ENCODE assay signal across 25 cellular contexts in the genomic region with DNA sequence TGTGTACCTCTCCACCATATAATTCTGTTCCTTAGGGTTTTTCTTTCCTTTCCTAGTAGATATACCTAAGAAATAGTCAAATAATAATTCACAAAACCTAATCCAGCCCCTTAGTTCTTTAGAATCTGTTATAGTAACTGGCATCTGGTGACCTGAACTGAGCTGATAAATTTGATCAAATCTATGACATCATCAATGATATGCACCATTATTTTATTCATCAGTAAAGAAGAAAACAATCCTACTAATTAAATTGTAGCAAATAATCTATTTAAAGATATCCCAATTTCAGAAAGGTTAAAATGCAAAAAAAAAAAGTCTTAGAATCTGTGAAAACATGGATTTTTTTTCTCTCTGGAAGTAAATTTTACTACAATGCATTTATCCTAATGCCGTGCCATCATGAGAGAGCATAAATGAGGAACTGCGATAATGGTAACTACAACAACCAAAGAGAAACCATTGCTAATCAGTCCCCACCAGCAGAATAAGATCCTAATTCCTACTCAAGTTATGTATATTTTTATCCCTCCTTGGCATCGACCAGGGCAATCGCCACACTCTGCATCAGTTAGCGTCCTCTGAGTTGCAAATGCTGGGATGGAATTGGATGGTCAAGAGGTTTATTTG.
"Had no signal": no experiment of that assay in that cellular context is flagged by ENCODE, and none has a peak within 500 bp of the region (broad histone marks: within the 10 kb centered on the region; RNA-seq: fewer than 3 reads in every experiment).

No MANE protein-coding gene starts in this region.

- H3K36me3 Mint-ChIP-seq: brain, WTC11 had no signal

- H3K27ac Mint-ChIP-seq: activated CD8-positive, alpha-beta T cell treated with anti-CD3 and anti-CD28 coated beads, Interleukin-2, amount 10 ng/mL, durations not matched to agents 7 days and 5 days; activated naive CD4-positive, alpha-beta T cell treated with anti-CD3 and anti-CD28 coated beads for 36 hours; activated naive CD8-positive, alpha-beta T cell; brain; WTC11 had no signal

- FAIRE-seq: astrocyte had no signal

- DNase-seq: activated CD4-positive, alpha-beta T cell treated with anti-CD3 and anti-CD28 coated beads for 48 hours; activated CD4-positive, alpha-beta T cell treated with anti-CD3 and anti-CD28 coated beads, Interleukin-2, amount 50 U/mL, for 4 hours; activated CD4-positive, CD25-positive, alpha-beta regulatory T cell treated with anti-CD3 and anti-CD28 coated beads, Interleukin-2, amount 50 U/mL, for 72 hours; activated CD8-positive, alpha-beta T cell treated with anti-CD3 and anti-CD28 coated beads, Interleukin-2, amount 10 ng/mL, durations not matched to agents 7 days and 5 days; activated effector memory CD4-positive, alpha-beta T cell treated with anti-CD3 and anti-CD28 coated beads, Interleukin-2, amount 50 U/mL, for 16 hours; activated naive CD4-positive, alpha-beta T cell treated with anti-CD3 and anti-CD28 coated beads for 36 hours; activated T-cell treated with anti-CD3 and anti-CD28 coated beads, Interleukin-2, amount 50 U/mL, for 4 hours; amygdala; cortex of kidney; MM.1S; NCI-H1092 treated with DMSO at 0.1 percent for 48 hours; NCI-H1436; NCI-H1694 treated with DMSO at 0.1 percent for 48 hours; NCI-H2029 treated with DMSO at 0.1 percent for 48 hours; NCI-H345; NCI-H510A; PC-9; SIG-M5; T-helper 2 cell; T1000 had no signal

- H3K27me3 Mint-ChIP-seq: central memory CD8-positive, alpha-beta T cell had no signal

- H3K4me3 Mint-ChIP-seq: activated CD8-positive, alpha-beta T cell treated with anti-CD3 and anti-CD28 coated beads, Interleukin-2, amount 10 ng/mL, durations not matched to agents 7 days and 5 days; activated naive CD4-positive, alpha-beta T cell treated with anti-CD3 and anti-CD28 coated beads for 36 hours; activated naive CD8-positive, alpha-beta T cell; activated T-cell treated with anti-CD3 and anti-CD28 coated beads, Interleukin-2, amount 50 U/mL, for 4 hours; brain; central memory CD8-positive, alpha-beta T cell; WTC11 had no signal

- ATAC-seq: activated CD8-positive, alpha-beta T cell treated with anti-CD3 and anti-CD28 coated beads, Interleukin-2, amount 10 ng/mL, durations not matched to agents 7 days and 5 days; activated T-cell treated with anti-CD3 and anti-CD28 coated beads, Interleukin-2, amount 50 U/mL, for 4 hours; WTC11 had no signal

- H3K4me1 Mint-ChIP-seq: WTC11 had no signal
